15 cellular contexts compared by ENCODE assay signal in genomic region chr12:95396849-95397498, GRCh38.
DNase-seq lines count a peak whose midpoint lies in the region; ATAC-seq, FAIRE-seq and TF ChIP-seq lines count a peak whose summit lies in the region.
"Had no signal": no experiment of that assay in that cellular context is flagged by ENCODE, and none has a peak within 500 bp of the region (broad histone marks: within the 10 kb centered on the region; RNA-seq: fewer than 3 reads in every experiment).

No MANE protein-coding gene starts in this region.

- peak overlapping the region; percentile 17; the same call in 1 of the 2 replicates for H3K9ac ChIP-seq in KMS-11

- H3K4me2 ChIP-seq in KMS-11, result peak overlapping the region; percentile 36; the same call in 1 of the 2 replicates

- no peaks in the 10 kb centered on the region for H4K20me1 ChIP-seq in KMS-11 (ENCODE audit: insufficient read depth)

- no peaks in the 10 kb centered on the region for H3K27me3 ChIP-seq in KMS-11 (ENCODE audit: insufficient read depth, low read depth)
- H3K27me3 ChIP-seq in small intestine (ENCODE audit: control insufficient read depth in 2 of 2, insufficient read depth in 2 of 2, low read length in 2 of 2), result peaks cover 0 to 3% of the 10 kb centered on the region in 2 donors

- DNase-seq in activated CD4-positive, CD25-positive, alpha-beta regulatory T cell treated with anti-CD3 and anti-CD28 coated beads, Interleukin-2, amount 50 U/mL, for 72 hours, result no peak
- DNase-seq in dedifferentiated amniotic fluid mesenchymal stem cell (ENCODE audit: extremely low spot score) (peak; percentile 25), omental fat pad (ENCODE audit: low spot score) (no peak), small intestine (no peak)
- DNase-seq: ACHN; activated B cell treated with CpG ODN at 0.5 μM for 24 hours; activated naive CD8-positive, alpha-beta T cell treated with anti-CD3 and anti-CD28 coated beads, Interleukin-2, amount 10 ng/mL, durations not matched to agents 7 days and 5 days; hypothalamus; mesenchymal stem cell; SHP77 treated with DMSO at 0.1 percent for 48 hours had no signal

- H3K9me3 ChIP-seq in small intestine (ENCODE audit: control insufficient read depth, low read depth), result no peaks in the 10 kb centered on the region
- H3K9me3 ChIP-seq: thoracic aorta had no signal

- TF ChIP-seq CTCF in KMS-11 (conservative IDR thresholded peaks at IDR 0.05; ENCODE audit: low read depth, low read length) (no peak), omental fat pad (IDR thresholded peaks at IDR 0.05) (no peak)

- FAIRE-seq in small intestine (lab: Jason Lieb, UNC), result no peak

- 54 to 74% (median 61%) methylated on average over 4 of the region's 4 CpGs for WGBS in small intestine, 3 donors

- peak; percentile 53 to 64 for ATAC-seq in activated CD4-positive, CD25-positive, alpha-beta regulatory T cell treated with anti-CD3 and anti-CD28 coated beads, Interleukin-2, amount 50 U/mL, for 24 hours
- ATAC-seq in omental fat pad (ENCODE audit: low FRiP score) (peak; percentile 79), GM21723 (IDR thresholded peaks at IDR 0.05; ENCODE audit: unreplicated experiment) (no peak), GM19397 (IDR thresholded peaks at IDR 0.05; ENCODE audit: unreplicated experiment) (no peak)

- peak overlapping the region; percentile 28; the same call in 1 of the 2 replicates for H2AFZ ChIP-seq in KMS-11 (ENCODE audit: low read depth)

- no peak overlapping the region for H3K4me3 ChIP-seq in KMS-11 (IDR thresholded peaks at IDR 0.05; ENCODE audit: insufficient read depth, low read depth, low read length)
- no peak overlapping the region for H3K4me3 ChIP-seq in small intestine (ENCODE audit: low read depth in 1 of 2, low read length in 2 of 2)
- H3K4me3 ChIP-seq: thoracic aorta had no signal

- H3K36me3 ChIP-seq in KMS-11 (ENCODE audit: insufficient read depth) (no peaks in the 10 kb centered on the region), small intestine (ENCODE audit: control insufficient read depth in 2 of 2, insufficient read depth in 2 of 2, low read length in 2 of 2) (no peaks in the 10 kb centered on the region)
- H3K36me3 ChIP-seq: thoracic aorta had no signal

- no peaks in the 10 kb centered on the region for H3K79me2 ChIP-seq in KMS-11 (ENCODE audit: insufficient read depth, low read depth)

- peaks cover 27% of the 10 kb centered on the region for H3K4me1 ChIP-seq in KMS-11 (ENCODE audit: low read depth, poor library complexity, severe bottlenecking)
- H3K4me1 ChIP-seq in small intestine (ENCODE audit: control insufficient read depth in 2 of 2, insufficient read depth in 1 of 2, low read depth in 1 of 2, low read length in 1 of 2), result no peaks in the 10 kb centered on the region

- H3K27ac ChIP-seq in KMS-11 (peak overlapping the region; percentile 60), small intestine (ENCODE audit: low read depth in 1 of 2, low read length in 1 of 2) (no peak overlapping the region)
- H3K27ac ChIP-seq: thoracic aorta had no signal

Comparison
In these comparisons a context has a peak if more than half of its experiments do, and no peak if none do; other contexts are left out.
1. ATAC-seq: peak in activated CD4-positive, CD25-positive, alpha-beta regulatory T cell treated with anti-CD3 and anti-CD28 coated beads, Interleukin-2, amount 50 U/mL, for 24 hours (2 of 2) and omental fat pad (single experiment); none in GM21723 (single experiment) and GM19397 (single experiment).